Comparison of ENCODE assay signal across 1 cellular context in the genomic region with DNA sequence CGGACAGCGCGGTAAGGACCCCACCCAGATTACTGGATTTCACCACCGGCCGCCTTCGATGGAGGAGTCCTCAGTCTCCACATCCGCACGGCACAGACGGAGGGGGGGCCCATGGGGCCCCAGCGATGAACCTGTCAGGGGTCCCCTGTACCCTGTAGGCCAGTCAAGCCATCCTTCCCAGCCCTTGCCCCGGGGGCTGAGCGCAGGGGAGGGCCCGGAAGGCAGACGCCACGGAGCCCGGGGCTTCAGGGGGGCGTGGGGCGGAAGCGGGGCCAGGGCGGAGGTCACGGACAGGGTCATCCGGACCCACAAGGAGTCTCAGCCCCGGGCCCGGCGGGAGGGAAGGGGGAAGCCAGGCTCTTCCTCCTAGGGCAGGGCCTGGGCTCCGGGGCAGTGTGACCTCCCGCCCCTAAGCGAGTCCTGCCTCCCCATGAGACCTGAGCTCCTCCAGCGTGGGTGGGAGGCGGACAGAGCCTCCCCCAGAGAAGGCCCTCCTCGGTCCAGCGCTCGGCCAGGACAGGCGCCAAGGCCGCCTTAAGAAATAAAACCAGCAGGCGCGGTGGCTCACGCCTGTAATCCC.
TF ChIP-seq lines count a peak whose summit lies in the region.

No MANE protein-coding gene starts in this region.

TF ChIP-seq in HepG2, 621 proteins besides CTCF, POLR2A, EP300 and RAD21:
- TF ChIP-seq ZNF33A (CRISPR knock-in tag; IDR thresholded peaks at IDR 0.05; ENCODE audit: borderline replicate concordance), result no peak
- TF ChIP-seq PCBP1 (IDR thresholded peaks at IDR 0.05; ENCODE audit: borderline replicate concordance, low read depth, low read length), result 0 out of 2 replicates have a peak, but pooled peaks have one; percentile 4
- peak; percentile 23 for TF ChIP-seq AGO1 (IDR thresholded peaks at IDR 0.05; ENCODE audit: low read depth, low read length, poor library complexity, severe bottlenecking)
